In the genomic region with DNA sequence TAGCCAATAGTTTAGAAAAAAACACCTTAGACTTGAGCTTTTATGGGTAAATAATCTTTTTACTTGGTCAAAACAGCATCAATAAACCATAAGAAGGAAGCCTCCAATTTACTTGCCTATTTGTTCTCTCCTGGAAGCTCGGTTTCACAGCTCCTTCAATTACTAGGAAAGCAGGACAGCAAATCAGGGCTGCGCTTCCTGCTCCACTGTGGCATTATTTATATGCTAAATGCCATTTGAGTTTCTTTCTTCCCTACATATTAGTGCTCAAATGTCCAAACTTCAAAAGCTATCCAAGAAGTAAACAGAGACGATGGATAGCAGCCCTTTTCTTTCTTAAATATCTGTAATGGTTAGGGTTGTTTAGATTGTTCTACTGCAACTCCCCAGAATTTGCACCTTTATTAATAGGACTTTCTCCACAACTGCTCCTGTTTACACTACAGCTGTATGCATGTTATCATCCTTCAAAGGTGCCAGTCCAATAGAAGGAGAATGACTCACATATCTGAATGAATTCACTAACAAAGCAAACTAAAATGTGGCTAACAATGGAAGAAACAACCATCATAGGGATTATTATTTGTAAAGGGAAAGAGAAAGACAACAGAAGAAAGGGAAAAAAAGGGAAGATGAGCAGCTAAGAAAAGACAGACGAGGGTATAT, we compare ENCODE assay signal across 13 cellular contexts. TPM values are rescaled to one million over a fixed set of nuclear protein-coding genes. Genes with fewer than 3 reads are reported as not detected.
DNase-seq lines count a peak whose midpoint lies in the region; TF ChIP-seq lines count a peak whose summit lies in the region.
"Had no signal": no experiment of that assay in that cellular context is flagged by ENCODE, and none has a peak within 500 bp of the region (broad histone marks: within the 10 kb centered on the region; RNA-seq: fewer than 3 reads in every experiment).

No MANE protein-coding gene starts in this region.

- H3K27me3 ChIP-seq in neural cell (ENCODE audit: insufficient read depth, low read depth, low read length) (no peaks in the 10 kb centered on the region), MG63 (no peaks in the 10 kb centered on the region)
- H3K27me3 ChIP-seq: BE2C had no signal

- POLR2A ChIA-PET in activated CD4-positive, alpha-beta T cell treated with anti-CD3 and anti-CD28 coated beads, Interleukin-2, amount 10 ng/mL, durations not matched to agents 7 days and 5 days (lab: Charles Lee), result no interaction called here

- no peaks in the 10 kb centered on the region for H3K27me3 Mint-ChIP-seq in activated CD4-positive, alpha-beta T cell treated with anti-CD3 and anti-CD28 coated beads, Interleukin-2, amount 10 ng/mL, durations not matched to agents 7 days and 5 days
- H3K27me3 Mint-ChIP-seq: CD4-positive, alpha-beta memory T cell had no signal

- no peaks in the 10 kb centered on the region for H3K9me3 Mint-ChIP-seq in activated CD4-positive, alpha-beta T cell treated with anti-CD3 and anti-CD28 coated beads, Interleukin-2, amount 10 ng/mL, durations not matched to agents 7 days and 5 days
- H3K9me3 Mint-ChIP-seq: CD4-positive, alpha-beta memory T cell had no signal

- H3K36me3 Mint-ChIP-seq in activated CD4-positive, alpha-beta T cell treated with anti-CD3 and anti-CD28 coated beads, Interleukin-2, amount 10 ng/mL, durations not matched to agents 7 days and 5 days (ENCODE audit: low read depth), result no peaks in the 10 kb centered on the region

- H3K4me1 Mint-ChIP-seq in activated CD4-positive, alpha-beta T cell treated with anti-CD3 and anti-CD28 coated beads, Interleukin-2, amount 10 ng/mL, durations not matched to agents 7 days and 5 days, result no peaks in the 10 kb centered on the region

- no peak overlapping the region for H3K9ac ChIP-seq in neural cell (ENCODE audit: low read length)

- TF ChIP-seq RAD21 in neural cell (conservative IDR thresholded peaks at IDR 0.05), result no peak

- no peaks in the 10 kb centered on the region for H3K36me3 ChIP-seq in neural cell (ENCODE audit: insufficient read depth, low read length)
- no peaks in the 10 kb centered on the region for H3K36me3 ChIP-seq in MG63
- H3K36me3 ChIP-seq: BE2C had no signal

- H3K9me3 ChIP-seq in neural cell (ENCODE audit: low read length) (no peaks in the 10 kb centered on the region), MG63 (no peaks in the 10 kb centered on the region)
- H3K9me3 ChIP-seq: BE2C had no signal

- TF ChIP-seq CTCF in neural cell (IDR thresholded peaks at IDR 0.05; ENCODE audit: poor library complexity, severe bottlenecking), result no peak

- H3K4me2 ChIP-seq in neural cell (ENCODE audit: low read length), result peak overlapping the region; percentile 28

- H3K27ac ChIP-seq in neural cell (ENCODE audit: low read length), result no peak overlapping the region

- no peaks in the 10 kb centered on the region for H4K20me1 ChIP-seq in neural cell (ENCODE audit: insufficient read depth)

- CTCF ChIA-PET in activated CD4-positive, alpha-beta T cell treated with anti-CD3 and anti-CD28 coated beads, Interleukin-2, amount 10 ng/mL, durations not matched to agents 7 days and 5 days (lab: Charles Lee), result no interaction called here

- H3K4me3 Mint-ChIP-seq in activated CD4-positive, alpha-beta T cell treated with anti-CD3 and anti-CD28 coated beads, Interleukin-2, amount 10 ng/mL, durations not matched to agents 7 days and 5 days, result no peak overlapping the region
- H3K4me3 Mint-ChIP-seq: CD4-positive, alpha-beta memory T cell had no signal

- H3K79me2 ChIP-seq in neural cell (replicated peaks; ENCODE audit: insufficient read depth, low read length), result peaks cover 11% of the 10 kb centered on the region

- no peak for TF ChIP-seq EP300 in neural cell (conservative IDR thresholded peaks at IDR 0.05; ENCODE audit: poor library complexity, severe bottlenecking)

- DNase-seq in ELR (ENCODE audit: low read depth) (peak; percentile 40), M059J (ENCODE audit: low read depth) (peak; percentile 45), dermis blood vessel endothelial cell (peak; percentile 36), UCSD-AML1 (lab: John Stamatoyannopoulos, UW; ENCODE audit: unreplicated experiment) (no peak), MG63 (no peak)
- no peak for DNase-seq in activated CD4-positive, alpha-beta T cell treated with anti-CD3 and anti-CD28 coated beads, Interleukin-2, amount 10 ng/mL, durations not matched to agents 7 days and 5 days
- DNase-seq: BE2C; CD4-positive, alpha-beta memory T cell; NCI-H1048; NCI-H1694; NCI-H2171; SIG-M5 had no signal

- H3K27ac Mint-ChIP-seq in activated CD4-positive, alpha-beta T cell treated with anti-CD3 and anti-CD28 coated beads, Interleukin-2, amount 10 ng/mL, durations not matched to agents 7 days and 5 days, result no peak overlapping the region
- H3K27ac Mint-ChIP-seq: CD4-positive, alpha-beta memory T cell had no signal

- no peaks in the 10 kb centered on the region for H3F3A ChIP-seq in neural cell (ENCODE audit: insufficient read depth, low read length, poor library complexity, severe bottlenecking)

- no peak overlapping the region for H2AFZ ChIP-seq in neural cell (ENCODE audit: low read depth, low read length)

- H3K9me2 ChIP-seq in neural cell (ENCODE audit: insufficient read depth, low read length), result no peaks in the 10 kb centered on the region

- no peak overlapping the region for H3K4me3 ChIP-seq in neural cell (ENCODE audit: low read length)
- no peak overlapping the region for H3K4me3 ChIP-seq in MG63

TF ChIP-seq in neural cell, 6 proteins besides CTCF, POLR2A, EP300 and RAD21:
- TF ChIP-seq MXI1 (conservative IDR thresholded peaks at IDR 0.05; ENCODE audit: poor library complexity, severe bottlenecking), result no peak
- TF ChIP-seq, protein P1, sequence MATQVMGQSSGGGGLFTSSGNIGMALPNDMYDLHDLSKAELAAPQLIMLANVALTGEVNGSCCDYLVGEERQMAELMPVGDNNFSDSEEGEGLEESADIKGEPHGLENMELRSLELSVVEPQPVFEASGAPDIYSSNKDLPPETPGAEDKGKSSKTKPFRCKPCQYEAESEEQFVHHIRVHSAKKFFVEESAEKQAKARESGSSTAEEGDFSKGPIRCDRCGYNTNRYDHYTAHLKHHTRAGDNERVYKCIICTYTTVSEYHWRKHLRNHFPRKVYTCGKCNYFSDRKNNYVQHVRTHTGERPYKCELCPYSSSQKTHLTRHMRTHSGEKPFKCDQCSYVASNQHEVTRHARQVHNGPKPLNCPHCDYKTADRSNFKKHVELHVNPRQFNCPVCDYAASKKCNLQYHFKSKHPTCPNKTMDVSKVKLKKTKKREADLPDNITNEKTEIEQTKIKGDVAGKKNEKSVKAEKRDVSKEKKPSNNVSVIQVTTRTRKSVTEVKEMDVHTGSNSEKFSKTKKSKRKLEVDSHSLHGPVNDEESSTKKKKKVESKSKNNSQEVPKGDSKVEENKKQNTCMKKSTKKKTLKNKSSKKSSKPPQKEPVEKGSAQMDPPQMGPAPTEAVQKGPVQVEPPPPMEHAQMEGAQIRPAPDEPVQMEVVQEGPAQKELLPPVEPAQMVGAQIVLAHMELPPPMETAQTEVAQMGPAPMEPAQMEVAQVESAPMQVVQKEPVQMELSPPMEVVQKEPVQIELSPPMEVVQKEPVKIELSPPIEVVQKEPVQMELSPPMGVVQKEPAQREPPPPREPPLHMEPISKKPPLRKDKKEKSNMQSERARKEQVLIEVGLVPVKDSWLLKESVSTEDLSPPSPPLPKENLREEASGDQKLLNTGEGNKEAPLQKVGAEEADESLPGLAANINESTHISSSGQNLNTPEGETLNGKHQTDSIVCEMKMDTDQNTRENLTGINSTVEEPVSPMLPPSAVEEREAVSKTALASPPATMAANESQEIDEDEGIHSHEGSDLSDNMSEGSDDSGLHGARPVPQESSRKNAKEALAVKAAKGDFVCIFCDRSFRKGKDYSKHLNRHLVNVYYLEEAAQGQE (IDR thresholded peaks at IDR 0.05; ENCODE audit: borderline replicate concordance), result no peak
- no peak for TF ChIP-seq EZH2 (IDR thresholded peaks at IDR 0.05; ENCODE audit: borderline replicate concordance, insufficient read depth, low read length, poor library complexity, severe bottlenecking)
- no peak for TF ChIP-seq SMC3 (conservative IDR thresholded peaks at IDR 0.05; ENCODE audit: poor library complexity)
- no peak for TF ChIP-seq POLR2AphosphoS5 (IDR thresholded peaks at IDR 0.05)
- TF ChIP-seq TAF1 (IDR thresholded peaks at IDR 0.05; ENCODE audit: low read depth), result no peak

RNA-seq across cellular contexts. Expression of gene MED27, which starts 58.7 kb away (rescaled TPM):
- total RNA-seq in M059J (2014; rRNA removed; shearing (Covaris generic)), result 50.1 and 61.1 TPM in 2 replicates
- 8.5 and 10.9 TPM in 2 replicates for total RNA-seq in dermis blood vessel endothelial cell
- polyA plus RNA-seq in neural cell, result 6.9 and 7.5 TPM in 2 replicates
- 15.3 and 21.6 TPM in 2 replicates for polyA minus RNA-seq in neural cell
- 10 to 100 TPM; 22.7 to 23.3 TPM for total RNA-seq in activated CD4-positive, alpha-beta T cell treated with anti-CD3 and anti-CD28 coated beads, Interleukin-2, amount 10 ng/mL, durations not matched to agents 7 days and 5 days
- total RNA-seq in MG63 (2014; rRNA removed; shearing (Covaris generic); ENCODE audit: low replicate concordance), result 22.0 and 38.9 TPM in 2 replicates

Comparison
In these comparisons a context has a peak if more than half of its experiments do, and no peak if none do; other contexts are left out.
1. DNase-seq: peak in ELR (single experiment), M059J (single experiment) and dermis blood vessel endothelial cell (single experiment); none in UCSD-AML1 (single experiment), activated CD4-positive, alpha-beta T cell treated with anti-CD3 and anti-CD28 coated beads, Interleukin-2, amount 10 ng/mL, durations not matched to agents 7 days and 5 days (single experiment) and MG63 (single experiment).